In genomic region chr7:136006208-136006607, GRCh38 we compare ENCODE assay signal across 38 cellular contexts.
"Had no signal": no experiment of that assay in that cellular context is flagged by ENCODE, and none has a peak within 500 bp of the region (broad histone marks: within the 10 kb centered on the region; RNA-seq: fewer than 3 reads in every experiment).

No MANE protein-coding gene starts in this region.

- H3K4me3 ChIP-seq: ascending aorta, body of pancreas, breast epithelium, cardiac muscle cell had no signal

- H3K27me3 Mint-ChIP-seq: activated naive CD4-positive, alpha-beta T cell treated with anti-CD3 and anti-CD28 coated beads, Interleukin-2, amount 50 U/mL, for 24 hours; activated naive CD8-positive, alpha-beta T cell; activated naive CD8-positive, alpha-beta T cell treated with anti-CD3 and anti-CD28 coated beads for 36 hours; activated naive CD8-positive, alpha-beta T cell treated with anti-CD3 and anti-CD28 coated beads, Interleukin-2, amount 50 U/mL, for 24 hours; activated T-cell treated with anti-CD3 and anti-CD28 coated beads, Interleukin-2, amount 50 U/mL, for 24 hours; activated T-helper 17 cell treated with anti-CD3 and anti-CD28 coated beads, Interleukin-2, amount 50 U/mL, for 72 hours had no signal

- H3K27ac Mint-ChIP-seq: activated naive CD4-positive, alpha-beta T cell treated with anti-CD3 and anti-CD28 coated beads for 36 hours; activated naive CD4-positive, alpha-beta T cell treated with anti-CD3 and anti-CD28 coated beads, Interleukin-2, amount 10 ng/mL, durations not matched to agents 7 days and 5 days; activated naive CD4-positive, alpha-beta T cell treated with anti-CD3 and anti-CD28 coated beads, Interleukin-2, amount 50 U/mL, for 24 hours; activated naive CD4-positive, alpha-beta T cell treated with anti-CD3 and anti-CD28 coated beads, Interleukin-2, amount 50 U/mL, for 72 hours; activated naive CD8-positive, alpha-beta T cell; activated naive CD8-positive, alpha-beta T cell treated with anti-CD3 and anti-CD28 coated beads for 36 hours; activated naive CD8-positive, alpha-beta T cell treated with anti-CD3 and anti-CD28 coated beads, Interleukin-2, amount 10 ng/mL, durations not matched to agents 7 days and 5 days; activated naive CD8-positive, alpha-beta T cell treated with anti-CD3 and anti-CD28 coated beads, Interleukin-2, amount 50 U/mL, for 24 hours; activated T-cell treated with anti-CD3 and anti-CD28 coated beads, Interleukin-2, amount 50 U/mL, for 24 hours; activated T-cell treated with anti-CD3 and anti-CD28 coated beads, Interleukin-2, amount 50 U/mL, for 72 hours; activated T-helper 1 cell treated with anti-CD3 and anti-CD28 coated beads, Interleukin-12 subunit alpha, Interleukin-12 subunit beta, Interleukin-2, Interleukin-4 antibody, amounts not matched to agents 30 ng/mL and 10 ng/mL and 1 ng/mL, durations not matched to agents 14 hours and 24 hours and 36 hours; activated T-helper 17 cell treated with anti-CD3 and anti-CD28 coated beads, Interleukin-2, amount 50 U/mL, for 72 hours; activated T-helper 2 cell treated with anti-CD3 and anti-CD28 coated beads, Interferon-gamma antibody, Interleukin-2, Interleukin-4, amounts not matched to agents 10 μg/mL and 5 μg/mL and 100 μg/mL, durations not matched to agents 14 hours and 24 hours and 36 hours; brain had no signal

- FAIRE-seq: astrocyte, bronchial epithelial cell had no signal

- H3K4me1 Mint-ChIP-seq: activated naive CD4-positive, alpha-beta T cell treated with anti-CD3 and anti-CD28 coated beads, Interleukin-2, amount 10 ng/mL, durations not matched to agents 7 days and 5 days; activated naive CD4-positive, alpha-beta T cell treated with anti-CD3 and anti-CD28 coated beads, Interleukin-2, amount 50 U/mL, for 24 hours; activated naive CD8-positive, alpha-beta T cell treated with anti-CD3 and anti-CD28 coated beads for 36 hours; activated naive CD8-positive, alpha-beta T cell treated with anti-CD3 and anti-CD28 coated beads, Interleukin-2, amount 50 U/mL, for 24 hours; activated T-helper 17 cell treated with anti-CD3 and anti-CD28 coated beads, Interleukin-2, amount 50 U/mL, for 72 hours; brain had no signal

- H3K27me3 ChIP-seq: ascending aorta, body of pancreas, brain microvascular endothelial cell, breast epithelium, cardiac muscle cell had no signal

- DNase-seq: activated effector memory CD4-positive, alpha-beta T cell treated with anti-CD3 and anti-CD28 coated beads, Interleukin-2, amount 50 U/mL, for 16 hours; activated effector memory CD4-positive, alpha-beta T cell treated with Interleukin-2 at 50 U/mL for 16 hours; activated gamma-delta T cell; activated gamma-delta T cell treated with Interleukin-2 at 50 U/mL for 16 hours; activated naive CD4-positive, alpha-beta T cell; activated naive CD4-positive, alpha-beta T cell treated with anti-CD3 and anti-CD28 coated beads for 36 hours; activated naive CD4-positive, alpha-beta T cell treated with anti-CD3 and anti-CD28 coated beads, Interleukin-2, amount 10 ng/mL, durations not matched to agents 7 days and 5 days; activated naive CD4-positive, alpha-beta T cell treated with anti-CD3 and anti-CD28 coated beads, Interleukin-2, amount 50 U/mL, for 16 hours; activated naive CD4-positive, alpha-beta T cell treated with Interleukin-2 at 50 U/mL for 16 hours; activated naive CD8-positive, alpha-beta T cell treated with anti-CD3 and anti-CD28 coated beads for 36 hours; activated naive CD8-positive, alpha-beta T cell treated with anti-CD3 and anti-CD28 coated beads, Interleukin-2, amount 10 ng/mL, durations not matched to agents 7 days and 5 days; activated naive CD8-positive, alpha-beta T cell treated with anti-CD3 and anti-CD28 coated beads, Interleukin-2, amount 50 U/mL, for 24 hours; activated T-cell treated with anti-CD3 and anti-CD28 coated beads, Interleukin-2, amount 50 U/mL, for 1 hour; activated T-cell treated with anti-CD3 and anti-CD28 coated beads, Interleukin-2, amount 50 U/mL, for 24 hours; activated T-cell treated with anti-CD3 and anti-CD28 coated beads, Interleukin-2, amount 50 U/mL, for 4 hours; activated T-cell treated with anti-CD3 and anti-CD28 coated beads, Interleukin-2, amount 50 U/mL, for 48 hours; activated T-cell treated with anti-CD3 and anti-CD28 coated beads, Interleukin-2, amount 50 U/mL, for 72 hours; amniotic stem cell; amygdala; anterior cingulate cortex; aorta; body of pancreas; brain microvascular endothelial cell; caudate nucleus; central memory CD4-positive, alpha-beta T cell; cerebellar nuclear complex had no signal

- ATAC-seq: activated naive CD4-positive, alpha-beta T cell treated with anti-CD3 and anti-CD28 coated beads, Interleukin-2, amount 50 U/mL, for 72 hours; activated naive CD8-positive, alpha-beta T cell treated with anti-CD3 and anti-CD28 coated beads, Interleukin-2, amount 50 U/mL, for 24 hours; activated T-cell treated with anti-CD3 and anti-CD28 coated beads, Interleukin-2, amount 50 U/mL, for 4 hours; activated T-cell treated with anti-CD3 and anti-CD28 coated beads, Interleukin-2, amount 50 U/mL, for 72 hours; activated T-helper 17 cell treated with anti-CD3 and anti-CD28 coated beads, Interleukin-2, amount 50 U/mL, for 72 hours; body of pancreas had no signal

- H3K36me3 Mint-ChIP-seq: activated naive CD4-positive, alpha-beta T cell treated with anti-CD3 and anti-CD28 coated beads, Interleukin-2, amount 10 ng/mL, durations not matched to agents 7 days and 5 days; activated naive CD4-positive, alpha-beta T cell treated with anti-CD3 and anti-CD28 coated beads, Interleukin-2, amount 50 U/mL, for 24 hours; activated naive CD4-positive, alpha-beta T cell treated with anti-CD3 and anti-CD28 coated beads, Interleukin-2, amount 50 U/mL, for 72 hours; activated naive CD8-positive, alpha-beta T cell; activated naive CD8-positive, alpha-beta T cell treated with anti-CD3 and anti-CD28 coated beads, Interleukin-2, amount 10 ng/mL, durations not matched to agents 7 days and 5 days; brain had no signal

- H3K9me3 ChIP-seq: ascending aorta, body of pancreas, breast epithelium had no signal

- H3K4me3 Mint-ChIP-seq: activated naive CD4-positive, alpha-beta T cell treated with anti-CD3 and anti-CD28 coated beads for 36 hours; activated naive CD4-positive, alpha-beta T cell treated with anti-CD3 and anti-CD28 coated beads, Interleukin-2, amount 10 ng/mL, durations not matched to agents 7 days and 5 days; activated naive CD4-positive, alpha-beta T cell treated with anti-CD3 and anti-CD28 coated beads, Interleukin-2, amount 50 U/mL, for 24 hours; activated naive CD8-positive, alpha-beta T cell; activated naive CD8-positive, alpha-beta T cell treated with anti-CD3 and anti-CD28 coated beads for 36 hours; activated naive CD8-positive, alpha-beta T cell treated with anti-CD3 and anti-CD28 coated beads, Interleukin-2, amount 10 ng/mL, durations not matched to agents 7 days and 5 days; activated naive CD8-positive, alpha-beta T cell treated with anti-CD3 and anti-CD28 coated beads, Interleukin-2, amount 50 U/mL, for 24 hours; activated T-cell treated with anti-CD3 and anti-CD28 coated beads, Interleukin-2, amount 50 U/mL, for 24 hours; activated T-cell treated with anti-CD3 and anti-CD28 coated beads, Interleukin-2, amount 50 U/mL, for 4 hours; activated T-cell treated with anti-CD3 and anti-CD28 coated beads, Interleukin-2, amount 50 U/mL, for 72 hours; activated T-helper 1 cell treated with anti-CD3 and anti-CD28 coated beads, Interleukin-12 subunit alpha, Interleukin-12 subunit beta, Interleukin-2, Interleukin-4 antibody, amounts not matched to agents 30 ng/mL and 10 ng/mL and 1 ng/mL, durations not matched to agents 14 hours and 24 hours and 36 hours; activated T-helper 17 cell treated with anti-CD3 and anti-CD28 coated beads, Interleukin-2, amount 50 U/mL, for 72 hours; brain had no signal

- H3K27ac ChIP-seq: ascending aorta, body of pancreas, brain microvascular endothelial cell, breast epithelium, cardiac muscle cell had no signal

- H3K4me1 ChIP-seq: ascending aorta, body of pancreas, breast epithelium had no signal

- H3K9me3 Mint-ChIP-seq: activated naive CD4-positive, alpha-beta T cell treated with anti-CD3 and anti-CD28 coated beads for 36 hours; activated naive CD4-positive, alpha-beta T cell treated with anti-CD3 and anti-CD28 coated beads, Interleukin-2, amount 50 U/mL, for 24 hours; activated naive CD4-positive, alpha-beta T cell treated with anti-CD3 and anti-CD28 coated beads, Interleukin-2, amount 50 U/mL, for 72 hours; activated naive CD8-positive, alpha-beta T cell treated with anti-CD3 and anti-CD28 coated beads for 36 hours; activated naive CD8-positive, alpha-beta T cell treated with anti-CD3 and anti-CD28 coated beads, Interleukin-2, amount 10 ng/mL, durations not matched to agents 7 days and 5 days; activated naive CD8-positive, alpha-beta T cell treated with anti-CD3 and anti-CD28 coated beads, Interleukin-2, amount 50 U/mL, for 24 hours; activated T-cell treated with anti-CD3 and anti-CD28 coated beads, Interleukin-2, amount 50 U/mL, for 4 hours; activated T-cell treated with anti-CD3 and anti-CD28 coated beads, Interleukin-2, amount 50 U/mL, for 72 hours; activated T-helper 17 cell treated with anti-CD3 and anti-CD28 coated beads, Interleukin-2, amount 50 U/mL, for 72 hours; activated T-helper 2 cell treated with anti-CD3 and anti-CD28 coated beads, Interferon-gamma antibody, Interleukin-2, Interleukin-4, amounts not matched to agents 10 μg/mL and 5 μg/mL and 100 μg/mL, durations not matched to agents 14 hours and 24 hours and 36 hours had no signal

- H3K36me3 ChIP-seq: ascending aorta, brain microvascular endothelial cell, breast epithelium, cardiac muscle cell had no signal
